9 cellular contexts compared by ENCODE assay signal in the genomic region with DNA sequence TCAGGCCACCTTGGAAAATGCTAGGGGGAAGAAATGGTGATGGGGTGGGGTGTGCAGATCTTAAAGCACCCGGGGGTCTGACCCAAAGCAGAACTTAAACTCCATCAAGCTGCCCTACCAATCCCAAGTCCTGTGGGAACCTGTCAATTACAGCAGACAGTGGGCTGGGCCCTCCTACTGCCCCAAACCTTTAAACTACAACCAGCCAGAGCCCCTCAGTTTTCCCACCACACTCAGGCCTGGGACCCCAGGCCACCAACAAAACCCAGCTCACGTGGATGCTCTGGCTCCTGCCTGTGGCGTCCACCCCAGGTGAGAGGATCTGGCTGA. TPM values are rescaled to one million over a fixed set of nuclear protein-coding genes. Genes with fewer than 3 reads are reported as not detected.
A peak's percentile ranks its signal among the peaks of the same experiment; 100 is the strongest.
DNase-seq lines count a peak whose midpoint lies in the region; ATAC-seq and TF ChIP-seq lines count a peak whose summit lies in the region.
"Had no signal": no experiment of that assay in that cellular context is flagged by ENCODE, and none has a peak within 500 bp of the region (broad histone marks: within the 10 kb centered on the region; RNA-seq: fewer than 3 reads in every experiment).

No MANE protein-coding gene starts in this region.

- H3K9me3 ChIP-seq in tibial artery, result no peaks in the 10 kb centered on the region
- H3K9me3 ChIP-seq: BE2C had no signal

- TF ChIP-seq CTCF in brain (conservative IDR thresholded peaks at IDR 0.05) (no peak), mesothelial cell of epicardium (IDR thresholded peaks at IDR 0.05; ENCODE audit: unreplicated experiment) (no peak), tibial artery (IDR thresholded peaks at IDR 0.05) (no peak)

- DNase-seq in activated naive CD4-positive, alpha-beta T cell treated with anti-CD3 and anti-CD28 coated beads for 36 hours, result no peak
- DNase-seq in activated naive CD4-positive, alpha-beta T cell treated with anti-CD3 and anti-CD28 coated beads, Interleukin-2, amount 50 U/mL, for 16 hours, result no peak
- DNase-seq in mesothelial cell of epicardium (ENCODE audit: low spot score in 2 of 2, unreplicated experiment in 2 of 2), result no peak
- DNase-seq in tibial artery, result no peak
- no peak for DNase-seq in NK-92 (lab: John Stamatoyannopoulos, UW; ENCODE audit: unreplicated experiment)
- no peak for DNase-seq in A172 (ENCODE audit: low spot score)
- DNase-seq: BE2C had no signal

- no peak overlapping the region for H3K4me3 ChIP-seq in tibial artery

- H3K36me3 ChIP-seq in tibial artery, result no peaks in the 10 kb centered on the region
- H3K36me3 ChIP-seq: BE2C had no signal

- no peaks in the 10 kb centered on the region for H3K27me3 Mint-ChIP-seq in activated naive CD4-positive, alpha-beta T cell treated with anti-CD3 and anti-CD28 coated beads for 36 hours (ENCODE audit: low read depth)
- H3K27me3 Mint-ChIP-seq in brain (peaks cover 4% of the 10 kb centered on the region), mesothelial cell of epicardium (ENCODE audit: low read depth) (peaks cover 6% of the 10 kb centered on the region)

- peak overlapping the region; percentile 81 for H3K4me3 Mint-ChIP-seq in activated naive CD4-positive, alpha-beta T cell treated with anti-CD3 and anti-CD28 coated beads for 36 hours
- H3K4me3 Mint-ChIP-seq in brain (peak overlapping the region; percentile 88 to 90 (median 88)), mesothelial cell of epicardium (peak overlapping the region; percentile 70)

- peaks cover 26% of the 10 kb centered on the region for H3K4me1 Mint-ChIP-seq in activated naive CD4-positive, alpha-beta T cell treated with anti-CD3 and anti-CD28 coated beads for 36 hours (ENCODE audit: low read depth)
- H3K4me1 Mint-ChIP-seq in brain (peaks cover 44% of the 10 kb centered on the region), mesothelial cell of epicardium (peaks cover 36% of the 10 kb centered on the region)

- no peaks in the 10 kb centered on the region for H3K9me3 Mint-ChIP-seq in activated naive CD4-positive, alpha-beta T cell treated with anti-CD3 and anti-CD28 coated beads for 36 hours
- H3K9me3 Mint-ChIP-seq in brain (peaks cover 0 to 7% (median 2%) of the 10 kb centered on the region in 5 experiments), mesothelial cell of epicardium (peaks cover 2% of the 10 kb centered on the region)

- peaks cover 0 to 52% (median 30%) of the 10 kb centered on the region in 4 donors for H3K4me1 ChIP-seq in tibial artery
- H3K4me1 ChIP-seq: BE2C had no signal

- CTCF ChIA-PET in activated naive CD4-positive, alpha-beta T cell treated with anti-CD3 and anti-CD28 coated beads for 36 hours (lab: Charles Lee), result interaction anchor here (0.8 to 14.7 kb wide), 8 partner anchors 11 to 115 kb away, joined by 3 to 261 read pairs (median 7); no protein-coding TSS in a partner anchor

- H3K27me3 ChIP-seq in tibial artery, result no peaks in the 10 kb centered on the region
- H3K27me3 ChIP-seq: BE2C had no signal

- ATAC-seq in GM19324 (IDR thresholded peaks at IDR 0.05; ENCODE audit: low FRiP score, unreplicated experiment), result no peak

- H3K27ac ChIP-seq in tibial artery, result peak overlapping the region; percentile 26 to 82

- peak overlapping the region; percentile 46 for H3K27ac Mint-ChIP-seq in activated naive CD4-positive, alpha-beta T cell treated with anti-CD3 and anti-CD28 coated beads for 36 hours
- peak overlapping the region in 4 of 5 experiments; percentile 38 to 85 (median 72) for H3K27ac Mint-ChIP-seq in brain
- H3K27ac Mint-ChIP-seq in mesothelial cell of epicardium, result peak overlapping the region; percentile 19

- intact Hi-C loops in activated naive CD4-positive, alpha-beta T cell treated with anti-CD3 and anti-CD28 coated beads for 36 hours (cut with micrococcal nuclease), result no loop called here
- intact Hi-C loops in tibial artery (cut with DNase I; ENCODE audit: low total_unique reads), result no loop called here

- no peaks in the 10 kb centered on the region for H3K36me3 Mint-ChIP-seq in activated naive CD4-positive, alpha-beta T cell treated with anti-CD3 and anti-CD28 coated beads for 36 hours (ENCODE audit: low read depth)
- H3K36me3 Mint-ChIP-seq in brain (peaks cover 16% of the 10 kb centered on the region), mesothelial cell of epicardium (peaks cover 1% of the 10 kb centered on the region)

RNA-seq across cellular contexts. Expression of a gene that starts 2.7 kb away (rescaled TPM):
- total RNA-seq in activated naive CD4-positive, alpha-beta T cell treated with anti-CD3 and anti-CD28 coated beads for 36 hours, result 10 to 100 TPM; 23.8 to 25.0 TPM
- polyA plus RNA-seq in brain (ENCODE audit: insufficient read depth, low read depth, low replicate concordance), result 55.9 TPM
- 55.0 to 58.4 TPM (median 56.8 TPM) in 3 replicates for total RNA-seq in mesothelial cell of epicardium
- total RNA-seq in A172 (2014; rRNA removed; shearing (Covaris generic)), result 35.8 and 43.9 TPM in 2 replicates

Comparison
In these comparisons a context has a peak if more than half of its experiments do, and no peak if none do; other contexts are left out.
1. H3K27ac Mint-ChIP-seq: peak in every context shown above with its lines; median percentile 72 in brain; 46 in activated naive CD4-positive, alpha-beta T cell treated with anti-CD3 and anti-CD28 coated beads for 36 hours; 19 in mesothelial cell of epicardium.